29 cellular contexts compared by ENCODE assay signal in genomic region chr10:77446700-77447099, GRCh38.
"Had no signal": no experiment of that assay in that cellular context is flagged by ENCODE, and none has a peak within 500 bp of the region (broad histone marks: within the 10 kb centered on the region; RNA-seq: fewer than 3 reads in every experiment).

No MANE protein-coding gene starts in this region.

- H3K4me2 ChIP-seq: smooth muscle cell had no signal

- H3K36me3 ChIP-seq: neutrophil, ovary, spleen, suprapubic skin, tibial artery, transverse colon, upper lobe of left lung, vagina had no signal

- H2AFZ ChIP-seq: parathyroid adenoma had no signal

- H3K79me2 ChIP-seq: parathyroid adenoma had no signal

- H3K4me1 ChIP-seq: parathyroid adenoma, spleen, suprapubic skin, testis, upper lobe of left lung, vagina had no signal

- ATAC-seq: naive thymus-derived CD8-positive, alpha-beta T cell; natural killer cell treated with Interleukin-12 subunit alpha and Interleukin-12 subunit beta and Interleukin-15 and Interleukin-18, amount 100 ng/mL, for 72 hours; psoas muscle; right cardiac atrium; sciatic nerve; stimulated activated memory B cell treated with anti-CD40 and anti-IgM and Interleukin-4, amounts not matched to agents 10 μg/mL and 1 μg/mL and 100 μg/mL, for 72 hours had no signal

- DNase-seq: naive B cell; naive thymus-derived CD8-positive, alpha-beta T cell; nephron progenitor cell; nucleus accumbens; ovary; psoas muscle; right cardiac atrium; spleen; stimulated activated CD4-positive, alpha-beta T cell treated with anti-CD3 and anti-CD28 coated beads, Interleukin-12 subunit alpha, Interleukin-12 subunit beta, amount 100 ng/mL, for 4 hours; stimulated activated CD4-positive, alpha-beta T cell treated with anti-CD3 and anti-CD28 coated beads, Interleukin-1b, Interleukin-23, amount 100 ng/mL, for 48 hours; stimulated activated CD4-positive, alpha-beta T cell treated with anti-CD3 and anti-CD28 coated beads, Interleukin-4, amount 100 ng/mL, for 1 hour; stimulated activated CD4-positive, alpha-beta T cell treated with anti-CD3 and anti-CD28 coated beads, Interleukin-4, amount 100 ng/mL, for 4 hours; stimulated activated CD8-positive, alpha-beta memory T cell treated with anti-CD3 and anti-CD28 coated beads, Interleukin-4, amount 100 ng/mL, for 48 hours; stimulated activated naive CD4-positive, alpha-beta T cell; substantia nigra; testis; tibial artery; transverse colon; upper lobe of left lung had no signal

- H3K27ac ChIP-seq: neutrophil, ovary, parathyroid adenoma, psoas muscle, skin epidermis, spleen, suprapubic skin, testis, tibial artery, transverse colon, upper lobe of left lung, vagina had no signal

- H3K9ac ChIP-seq: parathyroid adenoma had no signal

- H3K9me3 ChIP-seq: neutrophil, ovary, psoas muscle, spleen, suprapubic skin, testis, tibial artery, transverse colon, upper lobe of left lung, vagina had no signal

- FAIRE-seq: urothelium cell line had no signal

- H3K27me3 ChIP-seq: ovary, testis, tibial artery, transverse colon, upper lobe of left lung, vagina had no signal

- H3K4me3 ChIP-seq: ovary, psoas muscle, skin epidermis, smooth muscle cell, spleen, suprapubic skin, testis, tibial artery, transverse colon, upper lobe of left lung, vagina had no signal
